ENCODE assay signal across 8 cellular contexts in genomic region chr6:129744201-129744879, GRCh38. TPM values are rescaled to one million over a fixed set of nuclear protein-coding genes. Genes with fewer than 3 reads are reported as not detected.
DNase-seq lines count a peak whose midpoint lies in the region; ATAC-seq and TF ChIP-seq lines count a peak whose summit lies in the region.

No MANE protein-coding gene starts in this region.

- TF ChIP-seq CTCF in activated B cell treated with CpG ODN at 0.5 μM for 24 hours (IDR thresholded peaks at IDR 0.05) (no peak), dorsolateral prefrontal cortex (IDR thresholded peaks at IDR 0.05 in 54 of 56, conservative IDR thresholded peaks at IDR 0.05 in 2 of 56; ENCODE audit: low read depth in 1 of 56, partially characterized antibody in 56 of 56) (no peak)

- no peaks in the 10 kb centered on the region for H3K27me3 Mint-ChIP-seq in activated B cell treated with CpG ODN at 0.5 μM for 24 hours

- no peaks in the 10 kb centered on the region for H4K20me1 ChIP-seq in BLaER1 treated with 17β-estradiol and CSF1 and Interleukin-3, amounts not matched to agents 10 nM and 100 nM

- no peaks in the 10 kb centered on the region for H3K9me3 Mint-ChIP-seq in activated B cell treated with CpG ODN at 0.5 μM for 24 hours

- DNase-seq in activated B cell treated with CpG ODN at 0.5 μM for 24 hours (no peak), KBM-7 (no peak), dorsolateral prefrontal cortex (no peak), SKM-1 treated with dmso at 0.1 percent for 144 hours (lab: John Stamatoyannopoulos, UW; ENCODE audit: unreplicated experiment) (no peak)

- H3K27ac ChIP-seq in BLaER1 treated with 17β-estradiol and CSF1 and Interleukin-3, amounts not matched to agents 10 nM and 100 nM = peak overlapping the region in 9 of 11 experiments; percentile 1 to 33 (median 12); a peak in 10 of 22 replicates
- H3K27ac ChIP-seq in mesodermal cell (ENCODE audit: low read depth, low read length, severe bottlenecking) = peak overlapping the region; percentile 88
- no peak overlapping the region for H3K27ac ChIP-seq in dorsolateral prefrontal cortex

- no peak overlapping the region for H3K9ac ChIP-seq in BLaER1 treated with 17β-estradiol and CSF1 and Interleukin-3, amounts not matched to agents 10 nM and 100 nM

- no peak overlapping the region for H3K4me3 ChIP-seq in BLaER1 treated with 17β-estradiol and CSF1 and Interleukin-3, amounts not matched to agents 10 nM and 100 nM
- no peak overlapping the region for H3K4me3 ChIP-seq in mesodermal cell (ENCODE audit: extremely low read depth, insufficient read depth, low read length, poor library complexity, severe bottlenecking)
- H3K4me3 ChIP-seq in dorsolateral prefrontal cortex = no peak overlapping the region

- no peaks in the 10 kb centered on the region for H3K9me3 ChIP-seq in BLaER1 treated with 17β-estradiol and CSF1 and Interleukin-3, amounts not matched to agents 10 nM and 100 nM (replicated peaks in 1 of 11)
- no peaks in the 10 kb centered on the region for H3K9me3 ChIP-seq in mesodermal cell (ENCODE audit: control insufficient read depth, low read length)

- in situ Hi-C loops in KBM-7 (cut with MboI; ENCODE audit: low pct_unique_long_range_greater_than_20kb, low sequenced_read_pairs) = loop anchor here (10.0 kb wide), 1 partner anchor 150 kb away; no protein-coding TSS in a partner anchor

- CTCF ChIA-PET in activated B cell treated with CpG ODN at 0.5 μM for 24 hours (lab: Charles Lee) = interaction anchor here (0.7 to 4.8 kb wide), 7 partner anchors 9 to 194 kb away, joined by 3 to 32 read pairs (median 3); no protein-coding TSS in a partner anchor

- H3K36me3 Mint-ChIP-seq in activated B cell treated with CpG ODN at 0.5 μM for 24 hours (ENCODE audit: low read depth) = no peaks in the 10 kb centered on the region

- H3K36me3 ChIP-seq in BLaER1 treated with 17β-estradiol and CSF1 and Interleukin-3, amounts not matched to agents 10 nM and 100 nM = no peaks in the 10 kb centered on the region
- no peaks in the 10 kb centered on the region for H3K36me3 ChIP-seq in mesodermal cell (ENCODE audit: control insufficient read depth, insufficient read depth, low read length)

- intact Hi-C loops in activated B cell treated with CpG ODN at 0.5 μM for 24 hours (cut with micrococcal nuclease) (loop anchor here (10.0 kb wide), 1 partner anchor 510 kb away; no protein-coding TSS in a partner anchor), dorsolateral prefrontal cortex (cut with DNase I) (no loop called here)

- H3K27ac Mint-ChIP-seq in activated B cell treated with CpG ODN at 0.5 μM for 24 hours = peak overlapping the region; percentile 42

- POLR2A ChIA-PET in activated B cell treated with CpG ODN at 0.5 μM for 24 hours (lab: Charles Lee) = no interaction called here

- H3K27me3 ChIP-seq in BLaER1 treated with 17β-estradiol and CSF1 and Interleukin-3, amounts not matched to agents 10 nM and 100 nM = no peaks in the 10 kb centered on the region
- H3K27me3 ChIP-seq in dorsolateral prefrontal cortex = no peaks in the 10 kb centered on the region

- H3K4me2 ChIP-seq in BLaER1 treated with 17β-estradiol and CSF1 and Interleukin-3, amounts not matched to agents 10 nM and 100 nM = peak overlapping the region; percentile 31 to 77 (median 60)

- peak overlapping the region; percentile 5 for H3K4me3 Mint-ChIP-seq in activated B cell treated with CpG ODN at 0.5 μM for 24 hours

- 0 to 28% methylated on average over 1 to 2 of the region's 4 CpGs for WGBS in mesodermal cell (ENCODE audit: insufficient coverage in 2 of 2), 2 experiments

- H3K4me1 ChIP-seq in BLaER1 treated with 17β-estradiol and CSF1 and Interleukin-3, amounts not matched to agents 10 nM and 100 nM = peaks cover 30 to 42% (median 34%) of the 10 kb centered on the region in 10 experiments
- no peaks in the 10 kb centered on the region for H3K4me1 ChIP-seq in mesodermal cell (ENCODE audit: control insufficient read depth, insufficient read depth, low read length, poor library complexity, severe bottlenecking)

- H3K4me1 Mint-ChIP-seq in activated B cell treated with CpG ODN at 0.5 μM for 24 hours = peaks cover 28% of the 10 kb centered on the region

- ATAC-seq in HG03175 (IDR thresholded peaks at IDR 0.05; ENCODE audit: unreplicated experiment) = peak; percentile 25
- peak; percentile 25 for ATAC-seq in activated B cell treated with CpG ODN at 0.5 μM for 24 hours (ENCODE audit: low read depth)
- no peak for ATAC-seq in HG03039 (IDR thresholded peaks at IDR 0.05; ENCODE audit: unreplicated experiment)

RNA-seq across cellular contexts. Expression of gene ARHGAP18, which starts 34.4 kb away (rescaled TPM):
- 7.9 and 9.0 TPM in 2 replicates for total RNA-seq in activated B cell treated with CpG ODN at 0.5 μM for 24 hours
- 8.4 TPM for polyA plus RNA-seq in mesodermal cell (2013, experiment 1 of 2)
- 9.2 TPM for polyA plus RNA-seq in mesodermal cell (2013, experiment 2 of 2)
- total RNA-seq in dorsolateral prefrontal cortex = 1 to 10 TPM; 1.8 to 7.6 (median 4.1) TPM

Comparison
In these comparisons a context has a peak if more than half of its experiments do, and no peak if none do; other contexts are left out.
1. H3K27ac ChIP-seq: peak in BLaER1 treated with 17β-estradiol and CSF1 and Interleukin-3, amounts not matched to agents 10 nM and 100 nM (9 of 11) and mesodermal cell (single experiment); none in dorsolateral prefrontal cortex (0 of 59).